9 cellular contexts compared by ENCODE assay signal in the genomic region with DNA sequence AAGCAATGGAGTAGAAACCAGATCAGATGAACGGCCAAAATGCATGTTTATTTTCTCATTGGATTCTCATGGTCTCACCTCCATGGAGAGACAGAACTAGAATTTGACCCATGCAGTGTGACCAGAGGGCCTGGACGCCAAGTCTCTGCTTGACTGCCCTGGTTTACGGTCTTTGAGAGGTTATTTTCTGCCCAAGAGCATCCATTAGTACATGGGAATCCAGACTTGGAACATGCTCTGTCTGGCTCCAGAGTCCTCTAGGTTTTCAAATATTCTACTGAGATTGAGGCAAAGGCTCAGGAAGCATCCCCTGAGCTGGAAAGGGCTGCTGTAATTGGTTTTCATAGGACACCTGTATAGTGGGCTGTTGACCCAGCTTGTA. TPM values are rescaled to one million over a fixed set of nuclear protein-coding genes. Genes with fewer than 3 reads are reported as not detected.
DNase-seq lines count a peak whose midpoint lies in the region; ATAC-seq and TF ChIP-seq lines count a peak whose summit lies in the region.
"Had no signal": no experiment of that assay in that cellular context is flagged by ENCODE, and none has a peak within 500 bp of the region (broad histone marks: within the 10 kb centered on the region; RNA-seq: fewer than 3 reads in every experiment).

No MANE protein-coding gene starts in this region.

- H3K36me3 ChIP-seq in gastrocnemius medialis (no peaks in the 10 kb centered on the region), mucosa of descending colon (ENCODE audit: low read depth) (no peaks in the 10 kb centered on the region)
- H3K36me3 ChIP-seq: SJCRH30 had no signal

- in situ Hi-C loops in gastrocnemius medialis (cut with MboI; ENCODE audit: low sequenced_read_pairs in 4 of 4) = loop anchor here in 1 of 4 donors (10.0 kb wide), 1 partner anchor 117 kb away; no protein-coding TSS in a partner anchor

- DNase-seq in choroid plexus epithelial cell (ENCODE audit: low read depth) = no peak
- DNase-seq in gastrocnemius medialis = no peak
- no peak for DNase-seq in NOMO-1 (lab: John Stamatoyannopoulos, UW; ENCODE audit: unreplicated experiment in 2 of 2)
- no peak for DNase-seq in NCI-H1694 (lab: John Stamatoyannopoulos, UW)
- no peak for DNase-seq in mucosa of descending colon
- no peak for DNase-seq in cortex of kidney (lab: John Stamatoyannopoulos, UW)

- peak overlapping the region in 1 of 4 donors; percentile 10 for H3K27ac ChIP-seq in gastrocnemius medialis
- H3K27ac ChIP-seq: SJCRH30 had no signal

- H3K27me3 ChIP-seq in gastrocnemius medialis = no peaks in the 10 kb centered on the region

- peak; percentile 31 for ATAC-seq in GM18511 (IDR thresholded peaks at IDR 0.05; ENCODE audit: unreplicated experiment)
- peak; percentile 12 for ATAC-seq in HG03342 (IDR thresholded peaks at IDR 0.05; ENCODE audit: unreplicated experiment)
- ATAC-seq in gastrocnemius medialis = no peak
- no peak for ATAC-seq in mucosa of descending colon

- H3K4me3 ChIP-seq in choroid plexus epithelial cell (ENCODE audit: low read depth, low read length) = peak overlapping the region; percentile 44
- peak overlapping the region in 3 of 4 donors; percentile 27 to 66 (median 40) for H3K4me3 ChIP-seq in gastrocnemius medialis
- no peak overlapping the region for H3K4me3 ChIP-seq in mucosa of descending colon
- H3K4me3 ChIP-seq: SJCRH30 had no signal

- no peak for TF ChIP-seq POLR2A in gastrocnemius medialis (IDR thresholded peaks at IDR 0.05)

- intact Hi-C loops in gastrocnemius medialis (cut with DNase I; ENCODE audit: low total_unique reads) (loop anchor here (2.0 kb wide), 1 partner anchor 123 kb away; no protein-coding TSS in a partner anchor), mucosa of descending colon (cut with DNase I, micrococcal nuclease) (no loop called here)

- H3K4me1 ChIP-seq in gastrocnemius medialis (peaks cover 5 to 12% of the 10 kb centered on the region in 2 donors), mucosa of descending colon (ENCODE audit: low read depth) (peaks cover 7% of the 10 kb centered on the region)
- H3K4me1 ChIP-seq: SJCRH30 had no signal

- TF ChIP-seq CTCF in choroid plexus epithelial cell (conservative IDR thresholded peaks at IDR 0.05; ENCODE audit: low read depth, low read length) = no peak
- no peak for TF ChIP-seq CTCF in gastrocnemius medialis (IDR thresholded peaks at IDR 0.05 in 4 of 5, conservative IDR thresholded peaks at IDR 0.05 in 1 of 5)
- no peak for TF ChIP-seq CTCF in mucosa of descending colon (IDR thresholded peaks at IDR 0.05)

- no peaks in the 10 kb centered on the region for H3K9me3 ChIP-seq in gastrocnemius medialis
- no peaks in the 10 kb centered on the region for H3K9me3 ChIP-seq in mucosa of descending colon
- H3K9me3 ChIP-seq: SJCRH30 had no signal

RNA-seq across cellular contexts. Expression of a gene that starts 45.4 kb away (rescaled TPM):
- total RNA-seq in gastrocnemius medialis (1 to 10 TPM; 2.3 to 8.4 (median 2.8) TPM), mucosa of descending colon (10 to 100 TPM in 1 of 3 donors, 1 to 10 TPM in 2; 1.1 to 16.2 (median 2.1) TPM)

Comparison
In these comparisons a context has a peak if more than half of its experiments do, and no peak if none do; other contexts are left out.
1. ATAC-seq: peak in GM18511 (single experiment) and HG03342 (single experiment); none in gastrocnemius medialis (0 of 2) and mucosa of descending colon (single experiment).